Comparison of ENCODE assay signal across 15 cellular contexts in genomic region chr5:132301341-132302274, GRCh38. TPM values are rescaled to one million over a fixed set of nuclear protein-coding genes. Genes with fewer than 3 reads are reported as not detected.
DNase-seq lines count a peak whose midpoint lies in the region; ATAC-seq, FAIRE-seq and TF ChIP-seq lines count a peak whose summit lies in the region.
"Had no signal": no experiment of that assay in that cellular context is flagged by ENCODE, and none has a peak within 500 bp of the region (broad histone marks: within the 10 kb centered on the region; RNA-seq: fewer than 3 reads in every experiment).

No MANE protein-coding gene starts in this region.

- no peak for TF ChIP-seq CTCF in A549 (IDR thresholded peaks at IDR 0.05)

- POLR2A ChIA-PET in A549 (lab: Yijun Ruan, JAX): interaction anchor here (2.9 kb wide), 1 partner anchor 8 kb away, joined by 20 read pairs; the partner anchor contains the start of gene SLC22A4
- POLR2A ChIA-PET in naive thymus-derived CD4-positive, alpha-beta T cell (lab: Charles Lee): no interaction called here

- peaks cover 32% of the 10 kb centered on the region; the same call in 2 of the 3 replicates for H3K4me1 ChIP-seq in A549
- no peaks in the 10 kb centered on the region for H3K4me1 ChIP-seq in naive thymus-derived CD4-positive, alpha-beta T cell (ENCODE audit: control insufficient read depth in 2 of 2, insufficient read depth in 2 of 2, low read length in 2 of 2)
- peaks cover 20% of the 10 kb centered on the region for H3K4me1 ChIP-seq in SJCRH30

- peaks cover 1 to 22% (median 15%) of the 10 kb centered on the region in 5 donors for H3K36me3 Mint-ChIP-seq in naive thymus-derived CD4-positive, alpha-beta T cell

- no peak for TF ChIP-seq EP300 in A549 (IDR thresholded peaks at IDR 0.05)

- H3K4me3 ChIP-seq in A549 (no peak overlapping the region), SJCRH30 (no peak overlapping the region)
- H3K4me3 ChIP-seq in naive thymus-derived CD4-positive, alpha-beta T cell (ENCODE audit: low read length): no peak overlapping the region
- H3K4me3 ChIP-seq: GM23248 had no signal

- no peaks in the 10 kb centered on the region for H3K36me3 ChIP-seq in naive thymus-derived CD4-positive, alpha-beta T cell (ENCODE audit: control insufficient read depth in 2 of 3, insufficient read depth in 3 of 3, low read length in 3 of 3)
- H3K36me3 ChIP-seq in SJCRH30: no peaks in the 10 kb centered on the region

- no peak overlapping the region for H3K27ac Mint-ChIP-seq in naive thymus-derived CD4-positive, alpha-beta T cell
- H3K27ac Mint-ChIP-seq: natural killer cell treated with Interleukin-12 subunit alpha and Interleukin-12 subunit beta and Interleukin-15 and Interleukin-18, amount 100 ng/mL, for 72 hours had no signal

- peak in 1 of 2 experiments; percentile 43 for DNase-seq in A549 (ENCODE audit: low read depth in 1 of 2, low spot score in 1 of 2)
- peak; percentile 13 for DNase-seq in NCI-H2196 treated with DMSO at 0.1 percent for 48 hours (lab: John Stamatoyannopoulos, UW; ENCODE audit: unreplicated experiment)
- DNase-seq in naive thymus-derived CD4-positive, alpha-beta T cell: no peak
- no peak for DNase-seq in SJCRH30
- DNase-seq in stimulated activated CD4-positive, alpha-beta T cell treated with anti-CD3 and anti-CD28 coated beads, Interleukin-4, amount 100 ng/mL, for 24 hours: no peak
- DNase-seq: activated naive CD4-positive, alpha-beta T cell; GM23248; NCI-H446 treated with DMSO at 0.1 percent for 48 hours; retina had no signal

- no peaks in the 10 kb centered on the region for H3K9me3 ChIP-seq in A549
- H3K9me3 ChIP-seq in naive thymus-derived CD4-positive, alpha-beta T cell (ENCODE audit: control insufficient read depth in 2 of 3, low read length in 3 of 3): peaks cover 0 to 13% (median 0%) of the 10 kb centered on the region in 3 experiments
- peaks cover 16% of the 10 kb centered on the region for H3K9me3 ChIP-seq in SJCRH30 (replicated peaks)

- H3K27me3 ChIP-seq in naive thymus-derived CD4-positive, alpha-beta T cell (ENCODE audit: control insufficient read depth in 2 of 2, insufficient read depth in 2 of 2, low read length in 2 of 2): no peaks in the 10 kb centered on the region
- no peaks in the 10 kb centered on the region for H3K27me3 ChIP-seq in SJCRH30

- CTCF ChIA-PET in A549 (lab: Yijun Ruan, JAX): interaction anchor here (1.0 to 3.1 kb wide), 3 partner anchors 15 to 29 kb away, joined by 3 to 6 read pairs (median 4); no protein-coding TSS in a partner anchor
- CTCF ChIA-PET in naive thymus-derived CD4-positive, alpha-beta T cell (lab: Charles Lee): no interaction called here

- WGBS in A549 (ENCODE audit: missing lambda C conversion rate): 79% methylated on average over 11 of the region's 11 CpGs

- peaks cover 0 to 3% (median 0%) of the 10 kb centered on the region in 7 donors for H3K4me1 Mint-ChIP-seq in naive thymus-derived CD4-positive, alpha-beta T cell

- H3K4me2 ChIP-seq in A549: no peak overlapping the region

- no peak overlapping the region for H3K4me3 Mint-ChIP-seq in naive thymus-derived CD4-positive, alpha-beta T cell
- H3K4me3 Mint-ChIP-seq: natural killer cell treated with Interleukin-12 subunit alpha and Interleukin-12 subunit beta and Interleukin-15 and Interleukin-18, amount 100 ng/mL, for 72 hours had no signal

- ATAC-seq in A549: peak; percentile 45 to 83; a peak in 4 of 6 replicates
- peak; percentile 24 for ATAC-seq in esophagus mucosa
- peak; percentile 42 for ATAC-seq in naive thymus-derived CD4-positive, alpha-beta T cell
- no peak for ATAC-seq in HG03571 (IDR thresholded peaks at IDR 0.05; ENCODE audit: unreplicated experiment)
- ATAC-seq in HG03097 (IDR thresholded peaks at IDR 0.05; ENCODE audit: low FRiP score, unreplicated experiment): no peak

- no peak for TF ChIP-seq POLR2A in A549 (IDR thresholded peaks at IDR 0.05; ENCODE audit: low read length)

- TF ChIP-seq RAD21 in A549 (conservative IDR thresholded peaks at IDR 0.05 in 1 of 2, IDR thresholded peaks at IDR 0.05 in 1 of 2): no peak

- FAIRE-seq in A549 (lab: Jason Lieb, UNC): no peak
- FAIRE-seq: astrocyte had no signal

- peaks cover 0 to 27% (median 11%) of the 10 kb centered on the region in 11 donors for H3K9me3 Mint-ChIP-seq in naive thymus-derived CD4-positive, alpha-beta T cell
- H3K9me3 Mint-ChIP-seq: natural killer cell treated with Interleukin-12 subunit alpha and Interleukin-12 subunit beta and Interleukin-15 and Interleukin-18, amount 100 ng/mL, for 72 hours had no signal

- H3K27me3 Mint-ChIP-seq in naive thymus-derived CD4-positive, alpha-beta T cell: no peaks in the 10 kb centered on the region

- intact Hi-C loops in naive thymus-derived CD4-positive, alpha-beta T cell (cut with micrococcal nuclease): no loop called here

- peak overlapping the region in 1 of 2 experiments; percentile 27; a peak in 1 of 6 replicates for H3K27ac ChIP-seq in A549
- H3K27ac ChIP-seq in naive thymus-derived CD4-positive, alpha-beta T cell (ENCODE audit: low read depth, low read length): no peak overlapping the region
- no peak overlapping the region for H3K27ac ChIP-seq in SJCRH30
- H3K27ac ChIP-seq: GM23248 had no signal

TF ChIP-seq in A549, 52 proteins besides CTCF, POLR2A, EP300 and RAD21:
- TF ChIP-seq GATA3 (IDR thresholded peaks at IDR 0.05; ENCODE audit: borderline replicate concordance) (no peak), EHMT2 (IDR thresholded peaks at IDR 0.05; ENCODE audit: low read depth) (no peak), RCOR1 (IDR thresholded peaks at IDR 0.05; ENCODE audit: low read depth, low read length) (no peak), EHF (CRISPR knock-in tag; IDR thresholded peaks at IDR 0.05) (no peak), MAX (IDR thresholded peaks at IDR 0.05) (no peak), KDM1A (IDR thresholded peaks at IDR 0.05; ENCODE audit: low read depth) (no peak), KDM5A (IDR thresholded peaks at IDR 0.05) (no peak), CBX8 (IDR thresholded peaks at IDR 0.05) (no peak), ELK1 (IDR thresholded peaks at IDR 0.05; ENCODE audit: low read depth, low read length) (no peak), JUNB (IDR thresholded peaks at IDR 0.05) (no peak), SREBF2 (IDR thresholded peaks at IDR 0.05) (no peak), ZNF302 (CRISPR knock-in tag; IDR thresholded peaks at IDR 0.05) (no peak), FOSL2 (IDR thresholded peaks at IDR 0.05) (no peak), FOSL2 (CRISPR knock-in tag; IDR thresholded peaks at IDR 0.05) (no peak), POLR2AphosphoS2 (conservative IDR thresholded peaks at IDR 0.05; ENCODE audit: low read length) (no peak), FOXS1 (CRISPR knock-in tag; IDR thresholded peaks at IDR 0.05) (no peak), ZSCAN20 (CRISPR knock-in tag; IDR thresholded peaks at IDR 0.05) (no peak)
- TF ChIP-seq, protein P1, sequence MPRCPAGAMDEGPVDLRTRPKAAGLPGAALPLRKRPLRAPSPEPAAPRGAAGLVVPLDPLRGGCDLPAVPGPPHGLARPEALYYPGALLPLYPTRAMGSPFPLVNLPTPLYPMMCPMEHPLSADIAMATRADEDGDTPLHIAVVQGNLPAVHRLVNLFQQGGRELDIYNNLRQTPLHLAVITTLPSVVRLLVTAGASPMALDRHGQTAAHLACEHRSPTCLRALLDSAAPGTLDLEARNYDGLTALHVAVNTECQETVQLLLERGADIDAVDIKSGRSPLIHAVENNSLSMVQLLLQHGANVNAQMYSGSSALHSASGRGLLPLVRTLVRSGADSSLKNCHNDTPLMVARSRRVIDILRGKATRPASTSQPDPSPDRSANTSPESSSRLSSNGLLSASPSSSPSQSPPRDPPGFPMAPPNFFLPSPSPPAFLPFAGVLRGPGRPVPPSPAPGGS (IDR thresholded peaks at IDR 0.05): no peak
TF ChIP-seq in A549: peak in this region for 0.

RNA-seq across cellular contexts. Expression of gene SLC22A4, which starts 7.4 kb away (rescaled TPM):
- 4.1 and 4.6 TPM in 2 replicates for polyA plus RNA-seq in A549 (2011; rRNA removed)
- polyA plus RNA-seq in A549 (2012; cell fraction: cytosol; rRNA removed): 2.1 and 3.2 TPM in 2 replicates
- polyA plus RNA-seq in A549 (2012; cell fraction: nucleus; rRNA removed): 8.2 and 10.1 TPM in 2 replicates
- 3.2 to 4.2 TPM (median 3.6 TPM) in 3 replicates for polyA plus RNA-seq in A549 (2017; fragmentation: RNase III; extraction: RNeasy Plus Mini Kit Qiagen cat#74134 plus additional on column Dnase treatment)
- 5.6 and 6.8 TPM in 2 replicates for polyA minus RNA-seq in A549 (2011; rRNA and poly(A)+ RNA removed)
- total RNA-seq in esophagus mucosa: 0.28 TPM
- 1 to 10 TPM in 2 of 5 experiments, under 1 TPM in 1, not detected in 2; 0.29 to 7.5 (median 1.1) TPM for total RNA-seq in naive thymus-derived CD4-positive, alpha-beta T cell
- not detected for polyA plus RNA-seq in naive thymus-derived CD4-positive, alpha-beta T cell
- total RNA-seq in SJCRH30 (2014; rRNA removed; shearing (Covaris generic)): 0.28 and 1.1 TPM in 2 replicates
- total RNA-seq: OCI-LY7 had no signal

RNA-seq across cellular contexts. Expression of gene PDLIM4, which starts 44.1 kb away (rescaled TPM):
- polyA plus RNA-seq in A549 (2011; rRNA removed) (not detected in 2 replicates), A549 (2017; fragmentation: RNase III; extraction: RNeasy Plus Mini Kit Qiagen cat#74134 plus additional on column Dnase treatment) (0.09 to 0.28 TPM (median 0.20 TPM) in 3 replicates)
- 0.07 and 0.09 TPM in 2 replicates for polyA plus RNA-seq in A549 (2012; cell fraction: cytosol; rRNA removed)
- 0.42 and 0.56 TPM in 2 replicates for polyA plus RNA-seq in A549 (2012; cell fraction: nucleus; rRNA removed)
- 0.39 TPM in 1 of 2 replicates, not detected in the other for polyA minus RNA-seq in A549 (2011; rRNA and poly(A)+ RNA removed)
- 26.9 TPM for total RNA-seq in esophagus mucosa
- under 1 TPM in 1 of 5 experiments, not detected in 4; 0.99 TPM for total RNA-seq in naive thymus-derived CD4-positive, alpha-beta T cell
- polyA plus RNA-seq in naive thymus-derived CD4-positive, alpha-beta T cell: not detected
- total RNA-seq in SJCRH30 (2014; rRNA removed; shearing (Covaris generic)): 65.4 and 66.3 TPM in 2 replicates
- total RNA-seq: natural killer cell treated with Interleukin-12 subunit alpha and Interleukin-12 subunit beta and Interleukin-15 and Interleukin-18, amount 100 ng/mL, for 72 hours; OCI-LY7 had no signal

Comparison
In these comparisons a context has a peak if more than half of its experiments do, and no peak if none do; other contexts are left out.
1. ATAC-seq: peak in A549 (2 of 2), esophagus mucosa (single experiment) and naive thymus-derived CD4-positive, alpha-beta T cell (single experiment); none in HG03571 (single experiment) and HG03097 (single experiment).
2. RNA of gene PDLIM4, which starts 44.1 kb away (total RNA-seq): 65.4 to 66.3 TPM in SJCRH30 and 26.9 TPM in esophagus mucosa (single experiment); 0.99 TPM in naive thymus-derived CD4-positive, alpha-beta T cell; every median in the first group is over 10 times any median in the second.